ENCODE assay signal across 25 cellular contexts in genomic region chr10:73808021-73808815, GRCh38. TPM values are rescaled to one million over a fixed set of nuclear protein-coding genes. Genes with fewer than 3 reads are reported as not detected.
A peak's percentile ranks its signal among the peaks of the same experiment; 100 is the strongest.
DNase-seq lines count a peak whose midpoint lies in the region; ATAC-seq, FAIRE-seq and TF ChIP-seq lines count a peak whose summit lies in the region.
"Had no signal": no experiment of that assay in that cellular context is flagged by ENCODE, and none has a peak within 500 bp of the region (broad histone marks: within the 10 kb centered on the region; RNA-seq: fewer than 3 reads in every experiment).

No MANE protein-coding gene starts in this region.

- no peak overlapping the region for H2AK5ac ChIP-seq in mesenchymal stem cell (ENCODE audit: low read length, severe bottlenecking)

- 98% methylated on average over 11 of the region's 16 CpGs for WGBS in HepG2 (ENCODE audit: low lambda C conversion rate)
- WGBS in right lobe of liver (ENCODE audit: insufficient coverage, low coverage, low lambda C conversion rate, missing lambda C conversion rate): 93% methylated on average over 13 of the region's 16 CpGs
- 98% methylated on average over 16 of the region's 16 CpGs for WGBS in mesenchymal stem cell

- H3K4me2 ChIP-seq in HepG2 (ENCODE audit: low read depth, low read length) (no peak overlapping the region), mesenchymal stem cell (ENCODE audit: low read length, poor library complexity, severe bottlenecking) (no peak overlapping the region)
- H3K4me2 ChIP-seq: smooth muscle cell had no signal

- BruUV-seq in HepG2 (replicated peaks; lab: Mats Ljungman, UMichigan): no TSS peak

- no peak overlapping the region for H4K91ac ChIP-seq in mesenchymal stem cell (ENCODE audit: low read length)

- H3K27me3 Mint-ChIP-seq in activated naive CD8-positive, alpha-beta T cell: no peaks in the 10 kb centered on the region

- in situ Hi-C loops in HepG2 (cut with HindIII; ENCODE audit: extremely low pct_ligation_motif_present, low pct_unique_long_range_greater_than_20kb): no loop called here

- TF ChIP-seq EP300 in HepG2 (IDR thresholded peaks at IDR 0.05; ENCODE audit: low read depth in 2 of 2, low read length in 2 of 2) (no peak), HepG2 (CRISPR knock-in tag; IDR thresholded peaks at IDR 0.05; ENCODE audit: borderline replicate concordance) (no peak)

- peaks cover 33% of the 10 kb centered on the region for H3K79me1 ChIP-seq in mesenchymal stem cell (replicated peaks; ENCODE audit: low read length, poor library complexity, severe bottlenecking)

- ATAC-seq in HepG2 (no peak), right lobe of liver (no peak), GM18519 (IDR thresholded peaks at IDR 0.05; ENCODE audit: low FRiP score, unreplicated experiment) (no peak)
- ATAC-seq: activated CD4-positive, CD25-positive, alpha-beta regulatory T cell treated with anti-CD3 and anti-CD28 coated beads, Interleukin-2, amount 50 U/mL, for 24 hours; activated T-cell treated with anti-CD3 and anti-CD28 coated beads, Interleukin-2, amount 50 U/mL, for 4 hours; left lobe of liver; Panc1; pancreas had no signal

- no peak overlapping the region for H2BK12ac ChIP-seq in mesenchymal stem cell (ENCODE audit: low read length in 2 of 2)

- H3K9ac ChIP-seq in HepG2 (ENCODE audit: insufficient read depth, low read depth, low read length) (no peak overlapping the region), mesenchymal stem cell (ENCODE audit: low read length) (peak overlapping the region; percentile 81)

- no peak overlapping the region for H3K23ac ChIP-seq in mesenchymal stem cell (ENCODE audit: low read length in 2 of 2)

- H3K9me3 Mint-ChIP-seq in activated naive CD8-positive, alpha-beta T cell (ENCODE audit: low read depth): no peaks in the 10 kb centered on the region
- H3K9me3 Mint-ChIP-seq: activated T-cell treated with anti-CD3 and anti-CD28 coated beads, Interleukin-2, amount 50 U/mL, for 4 hours had no signal

- H3K36me3 ChIP-seq in HepG2 (replicated peaks in 1 of 2; ENCODE audit: control insufficient read depth in 1 of 2, insufficient read depth in 2 of 2, low read length in 2 of 2) (peaks cover 18 to 42% of the 10 kb centered on the region in 2 experiments), right lobe of liver (peaks cover 0 to 30% (median 12%) of the 10 kb centered on the region in 4 donors), mesenchymal stem cell (ENCODE audit: control insufficient read depth in 1 of 2, insufficient read depth in 2 of 2, low read depth in 1 of 2, low read length in 2 of 2) (peaks cover 51 to 74% of the 10 kb centered on the region in 2 experiments)

- peaks cover 3% of the 10 kb centered on the region for H3K79me2 ChIP-seq in HepG2 (ENCODE audit: insufficient read depth, low read length)

- intact Hi-C loops in HepG2 (cut with micrococcal nuclease; ENCODE audit: unreplicated experiment): no loop called here
- intact Hi-C loops in right lobe of liver (cut with DNase I): no loop called here

- no peak overlapping the region for H3K4ac ChIP-seq in mesenchymal stem cell (ENCODE audit: low read depth in 1 of 2, low read length in 2 of 2)

- H2BK5ac ChIP-seq in mesenchymal stem cell (ENCODE audit: low read depth, low read length, poor library complexity, severe bottlenecking): no peak overlapping the region

- H4K20me1 ChIP-seq in HepG2 (ENCODE audit: insufficient read depth, low read length): no peaks in the 10 kb centered on the region

- no peak overlapping the region for H2BK120ac ChIP-seq in mesenchymal stem cell (ENCODE audit: low read depth, low read length)

- POLR2A ChIA-PET in HepG2 (lab: Yijun Ruan, JAX): interaction anchor here (1.9 to 3.3 kb wide), 2 partner anchors 20 to 32 kb away, joined by 4 to 23 read pairs; no protein-coding TSS in a partner anchor

- H3K18ac ChIP-seq in mesenchymal stem cell (ENCODE audit: low read depth in 1 of 2, low read length in 2 of 2): no peak overlapping the region

- no peak overlapping the region for H3K4me3 ChIP-seq in HepG2 (replicated peaks in 1 of 3; ENCODE audit: insufficient read depth in 1 of 3, low read depth in 2 of 3, low read length in 3 of 3)
- no peak overlapping the region for H3K4me3 ChIP-seq in right lobe of liver
- no peak overlapping the region for H3K4me3 ChIP-seq in mesenchymal stem cell (ENCODE audit: insufficient read depth in 1 of 2, low read depth in 1 of 2, low read length in 2 of 2)
- H3K4me3 ChIP-seq: dorsolateral prefrontal cortex, pancreas, smooth muscle cell, upper lobe of left lung had no signal

- no peak overlapping the region for H2BK15ac ChIP-seq in mesenchymal stem cell (ENCODE audit: low read depth, poor library complexity, severe bottlenecking)

- TF ChIP-seq POLR2A in HepG2 (IDR thresholded peaks at IDR 0.05; ENCODE audit: insufficient read depth in 1 of 2, low read depth in 2 of 2, low read length in 2 of 2) (0 out of 4 replicates have a peak, but pooled peaks of 1 of the 2 experiments have one; percentile 16), right lobe of liver (IDR thresholded peaks at IDR 0.05) (no peak)

- no peak for TF ChIP-seq CTCF in HepG2 (CRISPR knock-in tag; IDR thresholded peaks at IDR 0.05)
- no peak for TF ChIP-seq CTCF in right lobe of liver (IDR thresholded peaks at IDR 0.05)

- H3K9me3 ChIP-seq in HepG2 (ENCODE audit: low read length): no peaks in the 10 kb centered on the region
- no peaks in the 10 kb centered on the region for H3K9me3 ChIP-seq in right lobe of liver
- no peaks in the 10 kb centered on the region for H3K9me3 ChIP-seq in mesenchymal stem cell (ENCODE audit: control insufficient read depth, low read length)
- H3K9me3 ChIP-seq: pancreas, upper lobe of left lung had no signal

- DNase-seq in HepG2 (ENCODE audit: low spot score) (no peak), right lobe of liver (no peak), mesenchymal stem cell (no peak), NOMO-1 treated with dmso at 0.1 percent for 144 hours (lab: John Stamatoyannopoulos, UW; ENCODE audit: unreplicated experiment) (no peak), NCI-H2081 (lab: John Stamatoyannopoulos, UW) (no peak)
- DNase-seq: activated T-cell treated with anti-CD3 and anti-CD28 coated beads, Interleukin-2, amount 50 U/mL, for 4 hours; C1 segment of cervical spinal cord; Calu3; DND-41; dorsolateral prefrontal cortex; HCEC 1CT; NCI-H1092 treated with DMSO at 0.1 percent for 48 hours; NCI-H1930; NCI-H2227 treated with DMSO at 0.1 percent for 48 hours; NCI-H526 treated with DMSO at 0.1 percent for 48 hours; pancreas; stimulated activated CD4-positive, alpha-beta T cell treated with anti-CD3 and anti-CD28 coated beads, Interleukin-1b, Interleukin-23, amount 100 ng/mL, for 48 hours; stimulated activated CD8-positive, alpha-beta memory T cell treated with anti-CD3 and anti-CD28 coated beads, Interleukin-4, amount 100 ng/mL, for 48 hours; upper lobe of left lung had no signal

- no peak for TF ChIP-seq RAD21 in HepG2 (CRISPR knock-in tag; IDR thresholded peaks at IDR 0.05)

- H3K14ac ChIP-seq in mesenchymal stem cell (ENCODE audit: low read length in 2 of 2): no peak overlapping the region

- H3K27ac Mint-ChIP-seq in activated naive CD8-positive, alpha-beta T cell: peak overlapping the region; percentile 83

- H3K27me3 ChIP-seq in HepG2 (ENCODE audit: control insufficient read depth in 1 of 2, insufficient read depth in 2 of 2, low read length in 2 of 2): no peaks in the 10 kb centered on the region; a peak in 1 of 5 replicates
- no peaks in the 10 kb centered on the region for H3K27me3 ChIP-seq in right lobe of liver
- no peaks in the 10 kb centered on the region for H3K27me3 ChIP-seq in mesenchymal stem cell (ENCODE audit: control insufficient read depth in 1 of 2, insufficient read depth in 1 of 2, low read length in 2 of 2)
- H3K27me3 ChIP-seq: dorsolateral prefrontal cortex, pancreas, upper lobe of left lung had no signal

- H3K4me1 ChIP-seq in HepG2 (ENCODE audit: insufficient read depth, low read length) (peaks cover 21% of the 10 kb centered on the region), right lobe of liver (peaks cover 0 to 23% (median 0%) of the 10 kb centered on the region in 4 donors), mesenchymal stem cell (ENCODE audit: control insufficient read depth, insufficient read depth, low read depth, low read length) (peaks cover 4% of the 10 kb centered on the region)

- H3K36me3 Mint-ChIP-seq in activated naive CD8-positive, alpha-beta T cell: peaks cover 11% of the 10 kb centered on the region

- H3K4me3 Mint-ChIP-seq in activated naive CD8-positive, alpha-beta T cell: no peak overlapping the region

- no peak overlapping the region for H2AFZ ChIP-seq in HepG2 (ENCODE audit: low read length)
- no peak overlapping the region for H2AFZ ChIP-seq in mesenchymal stem cell (ENCODE audit: low read depth, low read length)

- H3K4me1 Mint-ChIP-seq in activated naive CD8-positive, alpha-beta T cell (ENCODE audit: low read depth): peaks cover 47% of the 10 kb centered on the region

- CTCF ChIA-PET in HepG2 (lab: Yijun Ruan, JAX; ENCODE audit: low intra/inter-chr PET ratio, low total read pairs): no interaction called here

- H3K27ac ChIP-seq in HepG2 (ENCODE audit: extremely low read length, insufficient read depth, low read length): no peak overlapping the region
- H3K27ac ChIP-seq in right lobe of liver: no peak overlapping the region
- H3K27ac ChIP-seq in mesenchymal stem cell (ENCODE audit: low read length, poor library complexity, severe bottlenecking): no peak overlapping the region
- H3K27ac ChIP-seq: pancreas, upper lobe of left lung had no signal

- FAIRE-seq in HepG2 (lab: Jason Lieb, UNC): no peak
- FAIRE-seq: pancreas had no signal

- no peak overlapping the region for H4K8ac ChIP-seq in mesenchymal stem cell (ENCODE audit: low read length)

RNA-seq across cellular contexts. Expression of gene NDST2, which starts 3.2 kb away (rescaled TPM):
- total RNA-seq in HepG2 (2016; rRNA removed; fragmentation: Illumina TruSeq; extraction: Trizol) (5.6 and 10.7 TPM in 2 replicates), right lobe of liver (10 to 100 TPM in 5 of 6 experiments, 1 to 10 TPM in 1; 9.5 to 14.8 (median 12.2) TPM)
- 16.0 and 17.7 TPM in 2 replicates for total RNA-seq in HepG2 (2016; cell fraction: cytosol; rRNA removed; fragmentation: Illumina TruSeq; extraction: Trizol; ENCODE audit: low read depth)
- 5.8 and 12.0 TPM in 2 replicates for total RNA-seq in HepG2 (2016; cell fraction: insoluble cytoplasmic fraction; rRNA removed; fragmentation: Illumina TruSeq; extraction: Trizol)
- total RNA-seq in HepG2 (2016; cell fraction: membrane; rRNA removed; fragmentation: Illumina TruSeq; extraction: Trizol): 14.8 and 15.7 TPM in 2 replicates
- 12.9 and 13.7 TPM in 2 replicates for total RNA-seq in HepG2 (2016; cell fraction: nucleus; rRNA removed; fragmentation: Illumina TruSeq; extraction: Trizol)
- 25.5 and 30.1 TPM in 2 replicates for polyA plus RNA-seq in HepG2 (2011; rRNA removed)
- polyA plus RNA-seq in HepG2 (2011; cell fraction: cytosol; rRNA removed): 15.0 and 15.4 TPM in 2 replicates
- polyA plus RNA-seq in HepG2 (2011; cell fraction: nucleus; rRNA removed): 56.8 and 69.5 TPM in 2 replicates
- 12.6 and 13.9 TPM in 2 replicates for polyA plus RNA-seq in HepG2 (2012)
- polyA plus RNA-seq in HepG2 (2016; cell fraction: cytosol; fragmentation: Illumina TruSeq; extraction: Trizol; ENCODE audit: low read depth): 16.0 and 16.1 TPM in 2 replicates
- 6.2 and 6.4 TPM in 2 replicates for polyA plus RNA-seq in HepG2 (2016; cell fraction: insoluble cytoplasmic fraction; fragmentation: Illumina TruSeq; extraction: Trizol; ENCODE audit: low read depth)
- 9.1 and 12.0 TPM in 2 replicates for polyA plus RNA-seq in HepG2 (2016; cell fraction: membrane; fragmentation: Illumina TruSeq; extraction: Trizol; ENCODE audit: low read depth)
- 24.6 and 30.8 TPM in 2 replicates for polyA plus RNA-seq in HepG2 (2016; cell fraction: nucleus; fragmentation: Illumina TruSeq; extraction: Trizol; ENCODE audit: insufficient read depth, low read depth)
- polyA minus RNA-seq in HepG2 (2011; rRNA and poly(A)+ RNA removed; ENCODE audit: low replicate concordance): 20.2 and 41.2 TPM in 2 replicates
- 10.4 and 10.5 TPM in 2 replicates for polyA minus RNA-seq in HepG2 (2011; cell fraction: cytosol; rRNA and poly(A)+ RNA removed)
- 55.5 and 70.7 TPM in 2 replicates for polyA minus RNA-seq in HepG2 (2011; cell fraction: nucleus; rRNA and poly(A)+ RNA removed)
- 16.6 TPM for polyA plus RNA-seq in mesenchymal stem cell (2013, experiment 1 of 2)
- 16.7 TPM for polyA plus RNA-seq in mesenchymal stem cell (2013, experiment 2 of 2)

RNA-seq across cellular contexts. Expression of gene ZSWIM8, which starts 22.8 kb away (rescaled TPM):
- total RNA-seq in HepG2 (2016; rRNA removed; fragmentation: Illumina TruSeq; extraction: Trizol): 21.0 and 39.9 TPM in 2 replicates
- 5.7 and 8.2 TPM in 2 replicates for total RNA-seq in HepG2 (2016; cell fraction: cytosol; rRNA removed; fragmentation: Illumina TruSeq; extraction: Trizol; ENCODE audit: low read depth)
- total RNA-seq in HepG2 (2016; cell fraction: insoluble cytoplasmic fraction; rRNA removed; fragmentation: Illumina TruSeq; extraction: Trizol): 13.7 and 36.6 TPM in 2 replicates
- 9.3 and 11.2 TPM in 2 replicates for total RNA-seq in HepG2 (2016; cell fraction: membrane; rRNA removed; fragmentation: Illumina TruSeq; extraction: Trizol)
- 35.4 and 47.5 TPM in 2 replicates for total RNA-seq in HepG2 (2016; cell fraction: nucleus; rRNA removed; fragmentation: Illumina TruSeq; extraction: Trizol)
- 98.2 and 142 TPM in 2 replicates for polyA plus RNA-seq in HepG2 (2011; rRNA removed)
- polyA plus RNA-seq in HepG2 (2011; cell fraction: cytosol; rRNA removed): 41.1 and 57.3 TPM in 2 replicates
- polyA plus RNA-seq in HepG2 (2011; cell fraction: nucleus; rRNA removed): 505 and 598 TPM in 2 replicates
- 43.3 and 58.7 TPM in 2 replicates for polyA plus RNA-seq in HepG2 (2012)
- polyA plus RNA-seq in HepG2 (2016; cell fraction: cytosol; fragmentation: Illumina TruSeq; extraction: Trizol; ENCODE audit: low read depth): 3.7 and 6.8 TPM in 2 replicates
- 21.2 and 30.3 TPM in 2 replicates for polyA plus RNA-seq in HepG2 (2016; cell fraction: insoluble cytoplasmic fraction; fragmentation: Illumina TruSeq; extraction: Trizol; ENCODE audit: low read depth)
- 6.6 and 11.5 TPM in 2 replicates for polyA plus RNA-seq in HepG2 (2016; cell fraction: membrane; fragmentation: Illumina TruSeq; extraction: Trizol; ENCODE audit: low read depth)
- polyA plus RNA-seq in HepG2 (2016; cell fraction: nucleus; fragmentation: Illumina TruSeq; extraction: Trizol; ENCODE audit: insufficient read depth, low read depth): 118 and 128 TPM in 2 replicates
- 83.5 and 181 TPM in 2 replicates for polyA minus RNA-seq in HepG2 (2011; rRNA and poly(A)+ RNA removed; ENCODE audit: low replicate concordance)
- polyA minus RNA-seq in HepG2 (2011; cell fraction: cytosol; rRNA and poly(A)+ RNA removed): 31.5 and 36.5 TPM in 2 replicates
- 64.2 and 73.5 TPM in 2 replicates for polyA minus RNA-seq in HepG2 (2011; cell fraction: nucleus; rRNA and poly(A)+ RNA removed)
- 100 to 1,000 TPM in 1 of 6 experiments, 10 to 100 TPM in 5; 52.2 to 107 (median 77.5) TPM for total RNA-seq in right lobe of liver
- polyA plus RNA-seq in mesenchymal stem cell (2013, experiment 1 of 2): 89.1 TPM
- polyA plus RNA-seq in mesenchymal stem cell (2013, experiment 2 of 2): 80.7 TPM

RNA-seq across cellular contexts. Expression of gene CHCHD1, which starts 26.4 kb away (rescaled TPM):
- 71.2 and 91.7 TPM in 2 replicates for total RNA-seq in HepG2 (2016; rRNA removed; fragmentation: Illumina TruSeq; extraction: Trizol)
- total RNA-seq in HepG2 (2016; cell fraction: cytosol; rRNA removed; fragmentation: Illumina TruSeq; extraction: Trizol; ENCODE audit: low read depth): 16.2 and 16.7 TPM in 2 replicates
- 69.8 and 94.8 TPM in 2 replicates for total RNA-seq in HepG2 (2016; cell fraction: insoluble cytoplasmic fraction; rRNA removed; fragmentation: Illumina TruSeq; extraction: Trizol)
- 32.5 and 34.2 TPM in 2 replicates for total RNA-seq in HepG2 (2016; cell fraction: membrane; rRNA removed; fragmentation: Illumina TruSeq; extraction: Trizol)
- 30.4 and 32.6 TPM in 2 replicates for total RNA-seq in HepG2 (2016; cell fraction: nucleus; rRNA removed; fragmentation: Illumina TruSeq; extraction: Trizol)
- 30.6 and 36.9 TPM in 2 replicates for polyA plus RNA-seq in HepG2 (2011; rRNA removed)
- polyA plus RNA-seq in HepG2 (2011; cell fraction: cytosol; rRNA removed): 35.1 and 36.6 TPM in 2 replicates
- polyA plus RNA-seq in HepG2 (2011; cell fraction: nucleus; rRNA removed): 8.8 and 9.9 TPM in 2 replicates
- polyA plus RNA-seq in HepG2 (2012): 40.1 and 41.3 TPM in 2 replicates
- 16.6 and 17.9 TPM in 2 replicates for polyA plus RNA-seq in HepG2 (2016; cell fraction: cytosol; fragmentation: Illumina TruSeq; extraction: Trizol; ENCODE audit: low read depth)
- polyA plus RNA-seq in HepG2 (2016; cell fraction: insoluble cytoplasmic fraction; fragmentation: Illumina TruSeq; extraction: Trizol; ENCODE audit: low read depth): 90.2 and 95.1 TPM in 2 replicates
- polyA plus RNA-seq in HepG2 (2016; cell fraction: membrane; fragmentation: Illumina TruSeq; extraction: Trizol; ENCODE audit: low read depth): 27.2 and 27.4 TPM in 2 replicates
- 45.9 and 52.1 TPM in 2 replicates for polyA plus RNA-seq in HepG2 (2016; cell fraction: nucleus; fragmentation: Illumina TruSeq; extraction: Trizol; ENCODE audit: insufficient read depth, low read depth)
- polyA minus RNA-seq in HepG2 (2011; rRNA and poly(A)+ RNA removed; ENCODE audit: low replicate concordance): 5.0 and 8.3 TPM in 2 replicates
- 5.5 TPM in 2 replicates for polyA minus RNA-seq in HepG2 (2011; cell fraction: cytosol; rRNA and poly(A)+ RNA removed)
- polyA minus RNA-seq in HepG2 (2011; cell fraction: nucleus; rRNA and poly(A)+ RNA removed): 7.7 and 9.1 TPM in 2 replicates
- total RNA-seq in right lobe of liver: 10 to 100 TPM; 13.0 to 25.1 (median 17.4) TPM
- 112 TPM for polyA plus RNA-seq in mesenchymal stem cell (2013, experiment 1 of 2)
- polyA plus RNA-seq in mesenchymal stem cell (2013, experiment 2 of 2): 116 TPM
